In the genomic region with DNA sequence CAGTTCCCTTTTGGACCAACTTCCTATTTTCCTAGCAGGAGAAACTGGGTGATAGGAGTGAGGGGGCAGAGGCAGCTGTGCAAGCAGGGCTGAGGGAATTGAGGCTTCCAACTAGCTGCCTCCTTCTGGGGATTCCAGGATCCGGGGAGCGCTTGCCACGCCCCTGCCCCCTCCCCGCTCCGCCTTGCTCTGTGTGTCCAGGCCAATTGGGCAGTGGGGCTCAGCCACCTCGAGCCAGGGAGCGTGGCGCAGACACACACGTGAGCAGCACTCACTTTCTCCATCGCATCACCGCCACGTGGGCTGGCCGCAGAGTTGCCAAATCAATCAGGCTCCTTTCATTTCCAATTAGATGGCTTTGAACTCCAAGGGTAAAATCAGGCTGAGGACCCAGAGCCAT, we compare ENCODE assay signal across 18 cellular contexts.
"Had no signal": no experiment of that assay in that cellular context is flagged by ENCODE, and none has a peak within 500 bp of the region (broad histone marks: within the 10 kb centered on the region; RNA-seq: fewer than 3 reads in every experiment).

No MANE protein-coding gene starts in this region.

- H3K27me3 ChIP-seq: foreskin keratinocyte, right lobe of liver had no signal

- H3K36me3 ChIP-seq: right lobe of liver had no signal

- H3K27ac ChIP-seq: epithelial cell of prostate, foreskin keratinocyte, right lobe of liver had no signal

- DNase-seq: activated CD4-positive, alpha-beta T cell treated with anti-CD3 and anti-CD28 coated beads, Interleukin-2, amount 50 U/mL, for 4 hours; activated effector memory CD4-positive, alpha-beta T cell treated with Interleukin-2 at 50 U/mL for 16 hours; activated naive CD4-positive, alpha-beta T cell treated with anti-CD3 and anti-CD28 coated beads for 36 hours; activated naive CD8-positive, alpha-beta T cell treated with anti-CD3 and anti-CD28 coated beads, Interleukin-2, amount 10 ng/mL, durations not matched to agents 7 days and 5 days; activated T-cell treated with anti-CD3 and anti-CD28 coated beads, Interleukin-2, amount 50 U/mL, for 48 hours; cerebellar nuclear complex; cortex of kidney; foreskin keratinocyte; left colon; naive B cell; nucleus accumbens; right lobe of liver; stimulated activated CD4-positive, alpha-beta T cell treated with anti-CD3 and anti-CD28 coated beads, Interleukin-2, amount 100 ng/mL, for 48 hours; stimulated activated naive CD4-positive, alpha-beta T cell treated with Interleukin-2 at 50 U/mL for 16 hours; T-helper 9 cell had no signal

- ATAC-seq: foreskin keratinocyte, left colon, right lobe of liver, WTC11 had no signal

- H3K4me3 ChIP-seq: lung, right lobe of liver had no signal

- H3K4me1 ChIP-seq: right lobe of liver had no signal

- H3K9me3 ChIP-seq: right lobe of liver had no signal
